ENCODE assay signal across 8 cellular contexts in genomic region chr9:4762889-4763521, GRCh38. TPM values are rescaled to one million over a fixed set of nuclear protein-coding genes. Genes with fewer than 3 reads are reported as not detected.
DNase-seq lines count a peak whose midpoint lies in the region; ATAC-seq, FAIRE-seq and TF ChIP-seq lines count a peak whose summit lies in the region.

No MANE protein-coding gene starts in this region.

- H3K4me1 Mint-ChIP-seq in Caco-2 (ENCODE audit: low read depth, unreplicated experiment), result no peaks in the 10 kb centered on the region
- H3K4me1 Mint-ChIP-seq in GM23338, result peaks cover 14% of the 10 kb centered on the region
- H3K4me1 Mint-ChIP-seq in naive B cell, result peaks cover 19 to 27% (median 25%) of the 10 kb centered on the region in 3 donors

- H3K27ac Mint-ChIP-seq in Caco-2 (ENCODE audit: unreplicated experiment), result no peak overlapping the region
- H3K27ac Mint-ChIP-seq in GM23338, result 0 out of 2 replicates have a peak overlapping the region, but pooled peaks have one; percentile 25
- H3K27ac Mint-ChIP-seq in naive B cell, result peak overlapping the region in 5 of 6 donors; percentile 0 to 84 (median 16)

- no peaks in the 10 kb centered on the region for H3F3A ChIP-seq in GM23338 (replicated peaks; ENCODE audit: low read depth)

- dilution Hi-C loops in endothelial cell of umbilical vein (cut with MboI; ENCODE audit: extremely low pct_ligation_motif_present, low sequenced_read_pairs), result no loop called here

- H3K4me3 ChIP-seq in Caco-2 (ENCODE audit: low read depth, low read length) (no peak overlapping the region), GM23338 (peak overlapping the region; percentile 1; the same call in 1 of the 2 replicates), Panc1 (ENCODE audit: low read depth in 2 of 2, low read length in 2 of 2) (no peak overlapping the region), endothelial cell of umbilical vein (replicated peaks in 1 of 3; ENCODE audit: insufficient read depth in 1 of 3, low read depth in 1 of 3, low read length in 3 of 3) (peak overlapping the region in 1 of 3 experiments; percentile 34)

- no peak for TF ChIP-seq POLR2A in endothelial cell of umbilical vein (IDR thresholded peaks at IDR 0.05; ENCODE audit: low read depth, low read length)

- no peaks in the 10 kb centered on the region for H3K9me3 Mint-ChIP-seq in Caco-2 (ENCODE audit: unreplicated experiment)
- H3K9me3 Mint-ChIP-seq in GM23338, result no peaks in the 10 kb centered on the region
- H3K9me3 Mint-ChIP-seq in naive B cell, result no peaks in the 10 kb centered on the region

- in situ Hi-C loops in Panc1 (cut with HindIII; ENCODE audit: low pct_unique_long_range_greater_than_20kb, low sequenced_read_pairs), result no loop called here

- H3K4me3 Mint-ChIP-seq in Caco-2 (ENCODE audit: unreplicated experiment) (peak overlapping the region; percentile 25), GM23338 (peak overlapping the region; percentile 59), naive B cell (peak overlapping the region; percentile 76 to 88 (median 82))

- FAIRE-seq in endothelial cell of umbilical vein (lab: Jason Lieb, UNC), result no peak

- POLR2A ChIA-PET in Caco-2 (lab: Charles Lee) (interaction anchor here (1.0 kb wide), 1 partner anchor 29 kb away, joined by 4 read pairs; the partner anchor contains the start of gene RCL1), Panc1 (lab: Charles Lee) (no interaction called here), endothelial cell of umbilical vein (lab: Charles Lee) (interaction anchor here (1.5 kb wide), 1 partner anchor 222 kb away, joined by 5 read pairs; the partner anchor contains the start of gene JAK2)

- H3K36me3 ChIP-seq in Caco-2 (ENCODE audit: control insufficient read depth, insufficient read depth, low read length) (no peaks in the 10 kb centered on the region), GM23338 (ENCODE audit: insufficient read depth) (no peaks in the 10 kb centered on the region), Panc1 (ENCODE audit: control insufficient read depth, insufficient read depth, low read length) (no peaks in the 10 kb centered on the region), endothelial cell of umbilical vein (ENCODE audit: control insufficient read depth in 2 of 2, extremely low read depth in 1 of 2, insufficient read depth in 2 of 2, low read length in 2 of 2) (no peaks in the 10 kb centered on the region)

- peak; percentile 93 for ATAC-seq in GM23338
- no peak for ATAC-seq in Panc1
- peak; percentile 48 to 52 for ATAC-seq in naive B cell (ENCODE audit: low read depth in 2 of 2)
- no peak for ATAC-seq in HG03108 (IDR thresholded peaks at IDR 0.05; ENCODE audit: unreplicated experiment)
- no peak for ATAC-seq in HG03196 (IDR thresholded peaks at IDR 0.05; ENCODE audit: unreplicated experiment)

- peak overlapping the region; percentile 28 for H3K9ac ChIP-seq in endothelial cell of umbilical vein (replicated peaks; ENCODE audit: extremely low read depth, insufficient read depth, low read length)

- H3K9me2 ChIP-seq in GM23338 (ENCODE audit: insufficient read depth), result no peaks in the 10 kb centered on the region

- H3K27me3 ChIP-seq in Caco-2 (replicated peaks; ENCODE audit: control insufficient read depth, insufficient read depth, low read length), result no peaks in the 10 kb centered on the region
- H3K27me3 ChIP-seq in GM23338 (ENCODE audit: insufficient read depth), result no peaks in the 10 kb centered on the region
- H3K27me3 ChIP-seq in Panc1 (ENCODE audit: control insufficient read depth, insufficient read depth, low read length), result no peaks in the 10 kb centered on the region
- no peaks in the 10 kb centered on the region for H3K27me3 ChIP-seq in endothelial cell of umbilical vein (ENCODE audit: control insufficient read depth in 2 of 2, insufficient read depth in 2 of 2, low read length in 2 of 2)

- H3K36me3 Mint-ChIP-seq in Caco-2 (ENCODE audit: insufficient read depth, unreplicated experiment), result no peaks in the 10 kb centered on the region
- no peaks in the 10 kb centered on the region for H3K36me3 Mint-ChIP-seq in GM23338 (ENCODE audit: low read depth)
- no peaks in the 10 kb centered on the region for H3K36me3 Mint-ChIP-seq in naive B cell

- CTCF ChIA-PET in Caco-2 (lab: Charles Lee), result interaction anchor here (1.1 kb wide), 1 partner anchor 161 kb away, joined by 4 read pairs; no protein-coding TSS in a partner anchor
- CTCF ChIA-PET in Panc1 (lab: Charles Lee), result interaction anchor here (0.6 kb wide), 1 partner anchor 32 kb away, joined by 6 read pairs; no protein-coding TSS in a partner anchor
- CTCF ChIA-PET in endothelial cell of umbilical vein (lab: Charles Lee), result interaction anchor here (0.7 to 10.1 kb wide), 49 partner anchors 8 to 1011 kb away, joined by 3 to 215 read pairs (median 4); partner anchors contain the start of genes INSL6, JAK2, RCL1 and RIC1

- no peak for DNase-seq in Caco-2
- DNase-seq in GM23338 (ENCODE audit: low spot score), result peak; percentile 68
- no peak for DNase-seq in Panc1 (ENCODE audit: low read depth, low spot score)
- peak; percentile 80 for DNase-seq in endothelial cell of umbilical vein (ENCODE audit: low read depth, low spot score)
- no peak for DNase-seq in naive B cell
- no peak for DNase-seq in nucleus accumbens (lab: John Stamatoyannopoulos, UW)

- no peaks in the 10 kb centered on the region for H3K9me3 ChIP-seq in Caco-2
- no peaks in the 10 kb centered on the region for H3K9me3 ChIP-seq in Panc1 (ENCODE audit: control insufficient read depth, insufficient read depth, low read depth, low read length)
- H3K9me3 ChIP-seq in endothelial cell of umbilical vein (replicated peaks; ENCODE audit: control insufficient read depth, insufficient read depth, low read length), result no peaks in the 10 kb centered on the region

- no peak overlapping the region; the same call in 1 of the 2 replicates for H2AFZ ChIP-seq in GM23338
- peak overlapping the region; percentile 54 for H2AFZ ChIP-seq in endothelial cell of umbilical vein (ENCODE audit: low read depth, low read length)

- H3K4me2 ChIP-seq in GM23338, result peak overlapping the region; percentile 22
- H3K4me2 ChIP-seq in endothelial cell of umbilical vein (ENCODE audit: insufficient read depth, low read length), result peak overlapping the region; percentile 87

- H3K9me1 ChIP-seq in endothelial cell of umbilical vein (replicated peaks; ENCODE audit: control insufficient read depth, extremely low read depth, insufficient read depth, low read length), result no peaks in the 10 kb centered on the region

- BruUV-seq in Caco-2 (replicated peaks; lab: Mats Ljungman, UMichigan) (no TSS peak), Panc1 (replicated peaks; lab: Mats Ljungman, UMichigan) (no TSS peak), endothelial cell of umbilical vein (replicated peaks; lab: Mats Ljungman, UMichigan) (no TSS peak)

- TF ChIP-seq CTCF in Caco-2 (IDR thresholded peaks at IDR 0.05; ENCODE audit: insufficient read depth in 1 of 2, low read depth in 1 of 2, low read length in 1 of 2, severe bottlenecking in 1 of 2, unreplicated experiment in 1 of 2) (no peak), GM23338 (conservative IDR thresholded peaks at IDR 0.05; ENCODE audit: low read depth in 2 of 2) (peak in 1 of 2 experiments; percentile 8; a peak in 1 of 4 replicates), Panc1 (IDR thresholded peaks at IDR 0.05) (peak; percentile 24), endothelial cell of umbilical vein (IDR thresholded peaks at IDR 0.05; ENCODE audit: extremely low read depth in 1 of 2, insufficient read depth in 1 of 2, low read depth in 1 of 2, low read length in 2 of 2) (no peak)

- H3K27ac ChIP-seq in GM23338 (ENCODE audit: low read depth), result no peak overlapping the region
- H3K27ac ChIP-seq in Panc1 (ENCODE audit: low read length), result no peak overlapping the region
- peak overlapping the region; percentile 39 for H3K27ac ChIP-seq in endothelial cell of umbilical vein (ENCODE audit: insufficient read depth, low read depth, low read length)

- H3K27me3 Mint-ChIP-seq in Caco-2 (ENCODE audit: insufficient read depth, unreplicated experiment) (peaks cover 10% of the 10 kb centered on the region), GM23338 (ENCODE audit: insufficient read depth, low read depth, poor library complexity) (peaks cover 11% of the 10 kb centered on the region), naive B cell (peaks cover 0 to 4% (median 0%) of the 10 kb centered on the region in 3 donors)

- H4K20me1 ChIP-seq in GM23338 (replicated peaks; ENCODE audit: insufficient read depth) (no peaks in the 10 kb centered on the region), endothelial cell of umbilical vein (replicated peaks; ENCODE audit: control insufficient read depth, extremely low read depth, insufficient read depth, low read length) (no peaks in the 10 kb centered on the region)

- no peaks in the 10 kb centered on the region for H3K79me2 ChIP-seq in GM23338 (replicated peaks; ENCODE audit: insufficient read depth)
- no peaks in the 10 kb centered on the region for H3K79me2 ChIP-seq in endothelial cell of umbilical vein (ENCODE audit: control insufficient read depth, insufficient read depth, low read length)

- intact Hi-C loops in Caco-2 (cut with micrococcal nuclease; ENCODE audit: unreplicated experiment) (loop anchor here (1.0 to 2.0 kb wide), 4 partner anchors 30 to 225 kb away; partner anchors contain the start of gene RCL1), Panc1 (cut with micrococcal nuclease; ENCODE audit: unreplicated experiment) (loop anchor here (5.0 kb wide), 1 partner anchor 224 kb away; the partner anchor contains the start of gene JAK2), endothelial cell of umbilical vein (cut with micrococcal nuclease) (loop anchor here (1.0 to 10.0 kb wide), 8 partner anchors 30 to 837 kb away; partner anchors contain the start of gene RCL1)

- H3K4me1 ChIP-seq in Caco-2 (0 out of 2 replicates have a peak, but pooled peaks cover 3% of the 10 kb centered on the region), GM23338 (ENCODE audit: insufficient read depth) (peaks cover 9% of the 10 kb centered on the region; the same call in 1 of the 2 replicates), Panc1 (ENCODE audit: control insufficient read depth, insufficient read depth, low read length) (no peaks in the 10 kb centered on the region), endothelial cell of umbilical vein (ENCODE audit: control insufficient read depth, extremely low read depth, insufficient read depth, low read length) (peaks cover 13% of the 10 kb centered on the region)

RNA-seq across cellular contexts. Expression of gene AK3, which starts 22.0 kb away (rescaled TPM):
- total RNA-seq in Caco-2 (2022) (31.9 and 32.0 TPM in 2 replicates), Panc1 (2021; ENCODE audit: unreplicated experiment) (15.9 TPM), endothelial cell of umbilical vein (38.1 and 42.3 TPM in 2 replicates)
- total RNA-seq in GM23338 (2014; rRNA removed; shearing (Covaris generic)), result 34.3 and 40.2 TPM in 2 replicates
- polyA plus RNA-seq in GM23338 (2016; fragmentation: Nextera tagmentation; extraction: Ambion mirVana) (29.6 and 30.1 TPM in 2 replicates), endothelial cell of umbilical vein (19.7 and 20.6 TPM in 2 replicates), naive B cell (ENCODE audit: low read depth in 6 of 6) (10 to 100 TPM; 22.9 to 31.6 (median 27.2) TPM)
- 27.2 TPM for polyA plus RNA-seq in Panc1 (2012; ENCODE audit: insufficient read length)
- polyA plus RNA-seq in endothelial cell of umbilical vein (2011; cell fraction: cytosol; rRNA removed), result 22.7 and 27.1 TPM in 2 replicates
- polyA plus RNA-seq in endothelial cell of umbilical vein (2011; cell fraction: nucleus; rRNA removed), result 17.0 and 21.4 TPM in 2 replicates
- 24.7 and 26.1 TPM in 2 replicates for polyA plus RNA-seq in endothelial cell of umbilical vein (2012)
- polyA minus RNA-seq in endothelial cell of umbilical vein, result 20.0 and 25.1 TPM in 2 replicates
- polyA minus RNA-seq in endothelial cell of umbilical vein (2011; cell fraction: cytosol; rRNA and poly(A)+ RNA removed), result 21.2 TPM
- 13.6 and 19.5 TPM in 2 replicates for polyA minus RNA-seq in endothelial cell of umbilical vein (2011; cell fraction: nucleus; rRNA and poly(A)+ RNA removed)

RNA-seq across cellular contexts. Expression of gene RCL1, which starts 29.7 kb away (rescaled TPM):
- total RNA-seq in Caco-2 (2022) (15.1 and 15.7 TPM in 2 replicates), Panc1 (2021; ENCODE audit: unreplicated experiment) (11.2 TPM), endothelial cell of umbilical vein (12.1 and 13.2 TPM in 2 replicates)
- 41.2 and 44.1 TPM in 2 replicates for total RNA-seq in GM23338 (2014; rRNA removed; shearing (Covaris generic))
- polyA plus RNA-seq in GM23338 (2016; fragmentation: Nextera tagmentation; extraction: Ambion mirVana) (19.3 and 20.7 TPM in 2 replicates), endothelial cell of umbilical vein (9.0 and 12.9 TPM in 2 replicates), naive B cell (ENCODE audit: low read depth in 6 of 6) (10 to 100 TPM; 27.1 to 34.3 (median 29.8) TPM)
- polyA plus RNA-seq in Panc1 (2012; ENCODE audit: insufficient read length), result 6.7 TPM
- 13.3 and 15.1 TPM in 2 replicates for polyA plus RNA-seq in endothelial cell of umbilical vein (2011; cell fraction: cytosol; rRNA removed)
- polyA plus RNA-seq in endothelial cell of umbilical vein (2011; cell fraction: nucleus; rRNA removed), result 12.4 and 16.0 TPM in 2 replicates
- 12.5 and 19.1 TPM in 2 replicates for polyA plus RNA-seq in endothelial cell of umbilical vein (2012)
- polyA minus RNA-seq in endothelial cell of umbilical vein, result 12.8 and 15.1 TPM in 2 replicates
- 11.8 TPM for polyA minus RNA-seq in endothelial cell of umbilical vein (2011; cell fraction: cytosol; rRNA and poly(A)+ RNA removed)
- polyA minus RNA-seq in endothelial cell of umbilical vein (2011; cell fraction: nucleus; rRNA and poly(A)+ RNA removed), result 17.2 and 19.3 TPM in 2 replicates

Comparison
In these comparisons a context has a peak if more than half of its experiments do, and no peak if none do; other contexts are left out.
1. DNase-seq: peak in GM23338 (single experiment) and endothelial cell of umbilical vein (single experiment); none in Caco-2 (0 of 2), Panc1 (single experiment), naive B cell (single experiment) and nucleus accumbens (0 of 56).
2. H3K4me3 Mint-ChIP-seq: peak in every context shown above with its lines; median percentile 82 in naive B cell; 59 in GM23338; 25 in Caco-2.
3. ATAC-seq: peak in GM23338 (single experiment) and naive B cell (2 of 2); none in Panc1 (single experiment), HG03108 (single experiment) and HG03196 (single experiment).